In the genomic region with DNA sequence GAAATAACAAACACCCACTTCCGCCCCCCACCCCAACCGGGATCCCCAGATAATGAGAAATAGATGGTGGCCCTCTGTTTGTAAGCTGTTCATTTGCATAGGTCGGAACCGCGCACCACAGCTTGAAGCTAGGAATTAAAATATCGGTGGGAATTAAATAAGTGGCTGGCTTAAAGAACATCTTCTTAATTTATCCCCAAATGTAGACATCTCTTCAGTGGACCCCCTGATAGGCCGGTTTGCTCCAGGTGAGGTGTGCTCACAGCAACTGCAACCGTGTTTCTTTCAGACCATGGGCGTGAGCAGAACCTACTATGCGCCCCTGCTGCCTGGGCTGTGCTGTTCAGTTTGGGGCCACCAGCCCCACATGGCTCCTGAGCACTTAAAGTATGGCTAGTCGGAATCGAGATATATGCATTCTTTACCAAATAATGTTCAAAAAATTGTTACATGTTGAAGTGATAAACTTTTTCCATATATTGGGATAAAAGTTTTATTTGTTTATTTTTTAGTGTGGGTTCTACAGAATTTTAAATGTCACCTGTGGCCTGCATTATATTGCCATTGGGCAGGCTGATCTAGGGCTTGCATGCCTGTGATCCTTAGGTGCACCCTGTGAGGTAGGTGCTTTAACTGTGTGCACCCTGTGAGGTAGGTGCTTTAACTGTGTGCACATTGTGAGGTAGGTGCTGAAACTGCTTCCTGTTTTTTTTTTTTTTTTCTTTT, we compare ENCODE assay signal across 8 cellular contexts. TPM values are rescaled to one million over a fixed set of nuclear protein-coding genes. Genes with fewer than 3 reads are reported as not detected.
DNase-seq lines count a peak whose midpoint lies in the region; ATAC-seq, FAIRE-seq and TF ChIP-seq lines count a peak whose summit lies in the region.

No MANE protein-coding gene starts in this region.

- no peak for TF ChIP-seq POLR2A in suprapubic skin (IDR thresholded peaks at IDR 0.05)

- H3K4me2 ChIP-seq in BLaER1 treated with 17β-estradiol and CSF1 and Interleukin-3, amounts not matched to agents 10 nM and 100 nM = peak overlapping the region; percentile 83 to 97 (median 87)
- peak overlapping the region; percentile 92 for H3K4me2 ChIP-seq in keratinocyte (ENCODE audit: control insufficient read depth, extremely low read depth, insufficient read depth, low read depth, low read length)

- dilution Hi-C loops in keratinocyte (cut with MboI; ENCODE audit: extremely low pct_ligation_motif_present, low sequenced_read_pairs) = no loop called here

- peaks cover 0 to 7% (median 0%) of the 10 kb centered on the region in 11 experiments; a peak in 7 of 22 replicates for H3K36me3 ChIP-seq in BLaER1 treated with 17β-estradiol and CSF1 and Interleukin-3, amounts not matched to agents 10 nM and 100 nM
- H3K36me3 ChIP-seq in keratinocyte (ENCODE audit: control insufficient read depth in 2 of 2, extremely low read depth in 1 of 2, insufficient read depth in 2 of 2, low read length in 2 of 2) = no peaks in the 10 kb centered on the region
- H3K36me3 ChIP-seq in suprapubic skin = no peaks in the 10 kb centered on the region

- H2AFZ ChIP-seq in keratinocyte (ENCODE audit: control insufficient read depth, low read length) = peak overlapping the region; percentile 94

- no peaks in the 10 kb centered on the region for H3K27me3 Mint-ChIP-seq in activated naive CD8-positive, alpha-beta T cell treated with anti-CD3 and anti-CD28 coated beads for 36 hours

- ATAC-seq in GM18907 (IDR thresholded peaks at IDR 0.05; ENCODE audit: unreplicated experiment) = peak; percentile 10

- H3K4me1 ChIP-seq in BLaER1 treated with 17β-estradiol and CSF1 and Interleukin-3, amounts not matched to agents 10 nM and 100 nM = peaks cover 30 to 50% (median 42%) of the 10 kb centered on the region in 10 experiments
- H3K4me1 ChIP-seq in keratinocyte (ENCODE audit: control insufficient read depth, extremely low read depth, insufficient read depth, low read length) = peaks cover 20% of the 10 kb centered on the region
- peaks cover 38% of the 10 kb centered on the region for H3K4me1 ChIP-seq in suprapubic skin

- H3K4me3 ChIP-seq in BLaER1 treated with 17β-estradiol and CSF1 and Interleukin-3, amounts not matched to agents 10 nM and 100 nM = peak overlapping the region; percentile 80 to 97 (median 88)
- peak overlapping the region; percentile 74 to 86 (median 78) for H3K4me3 ChIP-seq in keratinocyte (ENCODE audit: control insufficient read depth in 2 of 3, extremely low read depth in 1 of 3, insufficient read depth in 2 of 3, low read depth in 1 of 3, low read length in 3 of 3)
- peak overlapping the region; percentile 88 for H3K4me3 ChIP-seq in suprapubic skin

- no peak for TF ChIP-seq EP300 in suprapubic skin (IDR thresholded peaks at IDR 0.05)

- H3K27ac Mint-ChIP-seq in activated naive CD8-positive, alpha-beta T cell treated with anti-CD3 and anti-CD28 coated beads for 36 hours = peak overlapping the region; percentile 98

- H3K36me3 Mint-ChIP-seq in activated naive CD8-positive, alpha-beta T cell treated with anti-CD3 and anti-CD28 coated beads for 36 hours = peaks cover 15% of the 10 kb centered on the region

- H3K9me1 ChIP-seq in keratinocyte (ENCODE audit: control insufficient read depth, extremely low read depth, insufficient read depth, low read length) = no peaks in the 10 kb centered on the region

- H3K4me1 Mint-ChIP-seq in activated naive CD8-positive, alpha-beta T cell treated with anti-CD3 and anti-CD28 coated beads for 36 hours = peaks cover 27% of the 10 kb centered on the region

- H3K27me3 ChIP-seq in BLaER1 treated with 17β-estradiol and CSF1 and Interleukin-3, amounts not matched to agents 10 nM and 100 nM = no peaks in the 10 kb centered on the region
- H3K27me3 ChIP-seq in keratinocyte (ENCODE audit: control insufficient read depth, extremely low read depth, insufficient read depth, low read length) = no peaks in the 10 kb centered on the region
- H3K27me3 ChIP-seq in suprapubic skin = no peaks in the 10 kb centered on the region

- peak overlapping the region; percentile 94 for H3K4me3 Mint-ChIP-seq in activated naive CD8-positive, alpha-beta T cell treated with anti-CD3 and anti-CD28 coated beads for 36 hours

- peak overlapping the region; percentile 94 to 100 (median 97) for H3K9ac ChIP-seq in BLaER1 treated with 17β-estradiol and CSF1 and Interleukin-3, amounts not matched to agents 10 nM and 100 nM
- H3K9ac ChIP-seq in keratinocyte (ENCODE audit: control insufficient read depth, extremely low read depth, insufficient read depth, low read length) = peak overlapping the region; percentile 97

- peaks cover 37% of the 10 kb centered on the region for H3K79me2 ChIP-seq in keratinocyte (ENCODE audit: control insufficient read depth, insufficient read depth, low read length)

- H4K20me1 ChIP-seq in BLaER1 treated with 17β-estradiol and CSF1 and Interleukin-3, amounts not matched to agents 10 nM and 100 nM = peaks cover 0 to 27% (median 12%) of the 10 kb centered on the region in 11 experiments; a peak in 8 of 22 replicates
- H4K20me1 ChIP-seq in keratinocyte (ENCODE audit: control insufficient read depth, extremely low read depth, insufficient read depth, low read length) = no peaks in the 10 kb centered on the region

- H3K9me3 ChIP-seq in BLaER1 treated with 17β-estradiol and CSF1 and Interleukin-3, amounts not matched to agents 10 nM and 100 nM (replicated peaks in 1 of 11) = no peaks in the 10 kb centered on the region
- no peaks in the 10 kb centered on the region for H3K9me3 ChIP-seq in keratinocyte (ENCODE audit: control insufficient read depth, low read depth, low read length)
- no peaks in the 10 kb centered on the region for H3K9me3 ChIP-seq in suprapubic skin

- no peaks in the 10 kb centered on the region for H3K9me3 Mint-ChIP-seq in activated naive CD8-positive, alpha-beta T cell treated with anti-CD3 and anti-CD28 coated beads for 36 hours

- 28% methylated on average over 12 of the region's 12 CpGs for WGBS in suprapubic skin

- H3K27ac ChIP-seq in BLaER1 treated with 17β-estradiol and CSF1 and Interleukin-3, amounts not matched to agents 10 nM and 100 nM = peak overlapping the region; percentile 93 to 100 (median 97); a peak in 21 of 22 replicates
- H3K27ac ChIP-seq in keratinocyte (ENCODE audit: control insufficient read depth, insufficient read depth, low read length) (peak overlapping the region; percentile 91), suprapubic skin (peak overlapping the region; percentile 99)

- no peak for FAIRE-seq in keratinocyte (lab: Jason Lieb, UNC)

- TF ChIP-seq CTCF in keratinocyte (optimal IDR thresholded peaks at IDR 0.05 in 1 of 3, IDR thresholded peaks at IDR 0.05 in 1 of 3, conservative IDR thresholded peaks at IDR 0.05 in 1 of 3; ENCODE audit: extremely low read depth in 1 of 3, insufficient read depth in 2 of 3, low read length in 3 of 3) (no peak), suprapubic skin (IDR thresholded peaks at IDR 0.05) (no peak)

- DNase-seq in HS-27A (ENCODE audit: low read depth) (peak; percentile 4), keratinocyte (ENCODE audit: low read depth, low spot score) (no peak), suprapubic skin (ENCODE audit: low spot score in 2 of 2) (no peak), NCI-H1092 treated with DMSO at 0.1 percent for 48 hours (lab: John Stamatoyannopoulos, UW) (no peak), cerebellar cortex (ENCODE audit: low spot score) (no peak)
- DNase-seq in activated naive CD8-positive, alpha-beta T cell treated with anti-CD3 and anti-CD28 coated beads for 36 hours = peak; percentile 31

RNA-seq across cellular contexts. Expression of a gene that starts 0.8 kb away (rescaled TPM):
- 10 to 100 TPM; 53.1 to 60.3 TPM for total RNA-seq in activated naive CD8-positive, alpha-beta T cell treated with anti-CD3 and anti-CD28 coated beads for 36 hours
- 25.3 to 31.6 TPM (median 30.9 TPM) in 3 replicates for polyA plus RNA-seq in keratinocyte
- 18.2 TPM for polyA plus RNA-seq in keratinocyte (2011; ENCODE audit: low read depth)
- 8.1 and 17.2 TPM in 2 replicates for polyA plus RNA-seq in keratinocyte (2011; cell fraction: cytosol; rRNA removed)
- 42.9 and 44.7 TPM in 2 replicates for polyA plus RNA-seq in keratinocyte (2011; cell fraction: nucleus; rRNA removed)
- 10.9 and 15.9 TPM in 2 replicates for polyA plus RNA-seq in keratinocyte (2012; ENCODE audit: low replicate concordance)
- 46.9 to 115 TPM (median 79.1 TPM) in 3 replicates for polyA minus RNA-seq in keratinocyte
- 34.5 TPM for polyA minus RNA-seq in keratinocyte (2011; cell fraction: cytosol; rRNA and poly(A)+ RNA removed)
- 53.2 and 87.2 TPM in 2 replicates for polyA minus RNA-seq in keratinocyte (2011; cell fraction: nucleus; rRNA and poly(A)+ RNA removed)
- 100 to 1,000 TPM in 1 of 4 donors, 10 to 100 TPM in 3; 38.3 to 124 (median 54.4) TPM for total RNA-seq in suprapubic skin

Comparison
In these comparisons a context has a peak if more than half of its experiments do, and no peak if none do; other contexts are left out.
1. DNase-seq: peak in HS-27A (single experiment) and activated naive CD8-positive, alpha-beta T cell treated with anti-CD3 and anti-CD28 coated beads for 36 hours (single experiment); none in keratinocyte (single experiment), suprapubic skin (0 of 2), NCI-H1092 treated with DMSO at 0.1 percent for 48 hours (single experiment) and cerebellar cortex (single experiment).
2. Peak in every context shown above with its lines, with median percentiles within 50 percentile points of each other: H3K27ac ChIP-seq and H3K4me3 ChIP-seq.